Comparison of ENCODE assay signal across 10 cellular contexts in genomic region chr14:75539562-75540478, GRCh38. TPM values are rescaled to one million over a fixed set of nuclear protein-coding genes. Genes with fewer than 3 reads are reported as not detected.
A peak's percentile ranks its signal among the peaks of the same experiment; 100 is the strongest.
DNase-seq lines count a peak whose midpoint lies in the region; ATAC-seq and TF ChIP-seq lines count a peak whose summit lies in the region.
"Had no signal": no experiment of that assay in that cellular context is flagged by ENCODE, and none has a peak within 500 bp of the region (broad histone marks: within the 10 kb centered on the region; RNA-seq: fewer than 3 reads in every experiment).

No MANE protein-coding gene starts in this region.

- H3K4me1 ChIP-seq in spleen = peaks cover 43 to 80% (median 55%) of the 10 kb centered on the region in 6 donors
- no peaks in the 10 kb centered on the region for H3K4me1 ChIP-seq in osteoblast (ENCODE audit: insufficient read depth, low read length)

- no peaks in the 10 kb centered on the region for H3K79me2 ChIP-seq in osteoblast (ENCODE audit: insufficient read depth, low read length)

- TF ChIP-seq POLR2A in spleen (IDR thresholded peaks at IDR 0.05) = no peak
- no peak for TF ChIP-seq POLR2A in erythroblast (IDR thresholded peaks at IDR 0.05; ENCODE audit: low read length)

- H3K36me3 ChIP-seq in spleen = peaks cover 0 to 23% (median 0%) of the 10 kb centered on the region in 6 donors
- H3K36me3 ChIP-seq in osteoblast (ENCODE audit: insufficient read depth, low read length) = no peaks in the 10 kb centered on the region
- H3K36me3 ChIP-seq in brain microvascular endothelial cell (replicated peaks) = no peaks in the 10 kb centered on the region

- H3K9me3 ChIP-seq in spleen = no peaks in the 10 kb centered on the region
- H3K9me3 ChIP-seq in osteoblast (ENCODE audit: low read depth, low read length) = no peaks in the 10 kb centered on the region

- H3K4me3 ChIP-seq in spleen = no peak overlapping the region
- no peak overlapping the region for H3K4me3 ChIP-seq in osteoblast (ENCODE audit: insufficient read depth, low read length)
- no peak overlapping the region for H3K4me3 ChIP-seq in brain microvascular endothelial cell (ENCODE audit: low read depth, low read length)

- peak; percentile 42 to 45 for DNase-seq in activated CD4-positive, alpha-beta T cell treated with anti-CD3 and anti-CD28 coated beads, Interleukin-2, amount 50 U/mL, for 4 hours
- DNase-seq in spleen (no peak), osteoblast (ENCODE audit: insufficient read length, low spot score, missing footprints) (no peak), amniotic stem cell (lab: John Stamatoyannopoulos, UW) (no peak), erythroblast (lab: John Stamatoyannopoulos, UW) (no peak), brain microvascular endothelial cell (no peak)
- DNase-seq: left ventricle myocardium superior had no signal

- H2AFZ ChIP-seq in osteoblast (ENCODE audit: low read length) = no peak overlapping the region

- no peaks in the 10 kb centered on the region for H4K20me1 ChIP-seq in osteoblast (ENCODE audit: insufficient read depth, low read length)

- TF ChIP-seq CTCF in spleen (IDR thresholded peaks at IDR 0.05 in 8 of 11, conservative IDR thresholded peaks at IDR 0.05 in 3 of 11) = no peak
- no peak for TF ChIP-seq CTCF in osteoblast (IDR thresholded peaks at IDR 0.05; ENCODE audit: extremely low read depth, low read depth, low read length)
- TF ChIP-seq CTCF in brain microvascular endothelial cell (IDR thresholded peaks at IDR 0.05; ENCODE audit: low read depth, low read length, missing control alignments) = no peak

- peak; percentile 75 for ATAC-seq in GM18909 (IDR thresholded peaks at IDR 0.05; ENCODE audit: poor library complexity, unreplicated experiment)
- peak; percentile 48 for ATAC-seq in HG02884 (IDR thresholded peaks at IDR 0.05; ENCODE audit: unreplicated experiment)
- ATAC-seq: left ventricle myocardium superior had no signal

- 44 to 71% (median 53%) methylated on average over 17 of the region's 17 CpGs for WGBS in spleen, 5 donors

- in situ Hi-C loops in brain microvascular endothelial cell (cut with HindIII; ENCODE audit: low pct_ligation_motif_present, low sequenced_read_pairs) = no loop called here

- intact Hi-C loops in spleen (cut with DNase I; ENCODE audit: low total_unique reads) = no loop called here

- no peak overlapping the region for H3K4me2 ChIP-seq in osteoblast (ENCODE audit: insufficient read depth, low read length)

- peak overlapping the region in 7 of 8 donors; percentile 15 to 94 (median 90) for H3K27ac ChIP-seq in spleen
- H3K27ac ChIP-seq in osteoblast (ENCODE audit: low read depth, low read length) = no peak overlapping the region
- H3K27ac ChIP-seq in brain microvascular endothelial cell = no peak overlapping the region

- H3K27me3 ChIP-seq in spleen (replicated peaks in 1 of 7) = no peaks in the 10 kb centered on the region
- H3K27me3 ChIP-seq in osteoblast (ENCODE audit: insufficient read depth, low read length) = no peaks in the 10 kb centered on the region
- H3K27me3 ChIP-seq in brain microvascular endothelial cell (replicated peaks) = no peaks in the 10 kb centered on the region

RNA-seq across cellular contexts. Expression of gene BATF, which starts 17.6 kb away (rescaled TPM):
- total RNA-seq in spleen (10 to 100 TPM; 14.4 to 67.9 (median 28.0) TPM), osteoblast (0.59 and 0.72 TPM in 2 replicates)
- 10 to 100 TPM; 39.5 to 49.2 (median 44.2) TPM for polyA plus RNA-seq in spleen

RNA-seq across cellular contexts. Expression of gene FLVCR2, which starts 38.6 kb away (rescaled TPM):
- 10 to 100 TPM; 20.5 to 47.9 (median 35.5) TPM for total RNA-seq in spleen
- 1 to 10 TPM; 4.8 to 5.5 (median 5.0) TPM for polyA plus RNA-seq in spleen
- 1.5 and 1.8 TPM in 2 replicates for total RNA-seq in osteoblast
- total RNA-seq: OCI-LY7 had no signal

Comparison
In these comparisons a context has a peak if more than half of its experiments do, and no peak if none do; other contexts are left out.
1. DNase-seq: peak in activated CD4-positive, alpha-beta T cell treated with anti-CD3 and anti-CD28 coated beads, Interleukin-2, amount 50 U/mL, for 4 hours (2 of 2); none in spleen (single experiment), osteoblast (single experiment), amniotic stem cell (single experiment), erythroblast (0 of 2) and brain microvascular endothelial cell (single experiment).
2. H3K27ac ChIP-seq: peak in spleen (7 of 8); none in osteoblast (single experiment) and brain microvascular endothelial cell (single experiment).